ENCODE assay signal across 10 cellular contexts in genomic region chr1:37922767-37923550, GRCh38. TPM values are rescaled to one million over a fixed set of nuclear protein-coding genes. Genes with fewer than 3 reads are reported as not detected.
DNase-seq lines count a peak whose midpoint lies in the region; ATAC-seq, FAIRE-seq and TF ChIP-seq lines count a peak whose summit lies in the region.
"Had no signal": no experiment of that assay in that cellular context is flagged by ENCODE, and none has a peak within 500 bp of the region (broad histone marks: within the 10 kb centered on the region; RNA-seq: fewer than 3 reads in every experiment).

No MANE protein-coding gene starts in this region.

- intact Hi-C loops in activated T-helper 2 cell treated with anti-CD3 and anti-CD28 coated beads, Interferon-gamma antibody, Interleukin-2, Interleukin-4, amounts not matched to agents 10 μg/mL and 5 μg/mL and 100 μg/mL, durations not matched to agents 14 hours and 24 hours and 36 hours (cut with micrococcal nuclease) = no loop called here

- no peak overlapping the region for H2BK5ac ChIP-seq in mesenchymal stem cell (ENCODE audit: low read depth, low read length, poor library complexity, severe bottlenecking)

- H3K4me1 ChIP-seq in CD4-positive, CD25-positive, alpha-beta regulatory T cell (ENCODE audit: control insufficient read depth, insufficient read depth, low read length, poor library complexity, severe bottlenecking) = peaks cover 22% of the 10 kb centered on the region
- peaks cover 4% of the 10 kb centered on the region for H3K4me1 ChIP-seq in mesenchymal stem cell (ENCODE audit: control insufficient read depth, insufficient read depth, low read depth, low read length)

- peak; percentile 60 to 65 for ATAC-seq in CD4-positive, CD25-positive, alpha-beta regulatory T cell (ENCODE audit: low read depth in 2 of 2)
- no peak for ATAC-seq in GM21717 (IDR thresholded peaks at IDR 0.05; ENCODE audit: unreplicated experiment)

- H3K4me2 ChIP-seq in mesenchymal stem cell (ENCODE audit: low read length, poor library complexity, severe bottlenecking) = no peak overlapping the region

- no peak overlapping the region for H3K14ac ChIP-seq in mesenchymal stem cell (ENCODE audit: low read length in 2 of 2)

- DNase-seq in CD4-positive, CD25-positive, alpha-beta regulatory T cell = no peak
- DNase-seq in GM19239 (ENCODE audit: insufficient read length, low spot score) (no peak), HL-60 (ENCODE audit: low read depth in 1 of 2, low spot score in 1 of 2) (peak; percentile 93 to 95), endothelial cell (ENCODE audit: low spot score) (no peak), mesenchymal stem cell (no peak)
- no peak for DNase-seq in activated T-helper 2 cell treated with anti-CD3 and anti-CD28 coated beads, Interferon-gamma antibody, Interleukin-2, Interleukin-4, amounts not matched to agents 10 μg/mL and 5 μg/mL and 100 μg/mL, durations not matched to agents 14 hours and 24 hours and 36 hours (ENCODE audit: low spot score)
- no peak for DNase-seq in stimulated activated CD4-positive, alpha-beta T cell treated with anti-CD3 and anti-CD28 coated beads, Interleukin-4, amount 100 ng/mL, for 4 hours
- DNase-seq: retina had no signal

- FAIRE-seq in GM19239 (lab: Jason Lieb, UNC) = peak; percentile 97
- FAIRE-seq: frontal cortex had no signal

- no peak overlapping the region for H3K9ac ChIP-seq in mesenchymal stem cell (ENCODE audit: low read length)

- no peaks in the 10 kb centered on the region for H3K36me3 ChIP-seq in CD4-positive, CD25-positive, alpha-beta regulatory T cell (ENCODE audit: control insufficient read depth, insufficient read depth, low read length)
- peaks cover 11 to 45% of the 10 kb centered on the region in 2 experiments for H3K36me3 ChIP-seq in mesenchymal stem cell (ENCODE audit: control insufficient read depth in 1 of 2, insufficient read depth in 2 of 2, low read depth in 1 of 2, low read length in 2 of 2)

- no peak overlapping the region for H2BK120ac ChIP-seq in mesenchymal stem cell (ENCODE audit: low read depth, low read length)

- no peaks in the 10 kb centered on the region for H3K9me3 ChIP-seq in CD4-positive, CD25-positive, alpha-beta regulatory T cell (ENCODE audit: control insufficient read depth in 2 of 2, low read length in 2 of 2)
- H3K9me3 ChIP-seq in mesenchymal stem cell (ENCODE audit: control insufficient read depth, low read length) = no peaks in the 10 kb centered on the region

- H3K4me3 Mint-ChIP-seq in CD4-positive, CD25-positive, alpha-beta regulatory T cell = no peak overlapping the region
- no peak overlapping the region for H3K4me3 Mint-ChIP-seq in activated T-helper 2 cell treated with anti-CD3 and anti-CD28 coated beads, Interferon-gamma antibody, Interleukin-2, Interleukin-4, amounts not matched to agents 10 μg/mL and 5 μg/mL and 100 μg/mL, durations not matched to agents 14 hours and 24 hours and 36 hours (ENCODE audit: low read depth)
- H3K4me3 Mint-ChIP-seq in endothelial cell (ENCODE audit: unreplicated experiment) = no peak overlapping the region

- H3K27ac Mint-ChIP-seq in CD4-positive, CD25-positive, alpha-beta regulatory T cell = peak overlapping the region; percentile 5 to 88 (median 76)
- H3K27ac Mint-ChIP-seq in activated T-helper 2 cell treated with anti-CD3 and anti-CD28 coated beads, Interferon-gamma antibody, Interleukin-2, Interleukin-4, amounts not matched to agents 10 μg/mL and 5 μg/mL and 100 μg/mL, durations not matched to agents 14 hours and 24 hours and 36 hours = peak overlapping the region; percentile 75
- H3K27ac Mint-ChIP-seq in endothelial cell (ENCODE audit: unreplicated experiment) = no peak overlapping the region

- H2BK12ac ChIP-seq in mesenchymal stem cell (ENCODE audit: low read length in 2 of 2) = no peak overlapping the region

- H2AK5ac ChIP-seq in mesenchymal stem cell (ENCODE audit: low read length, severe bottlenecking) = no peak overlapping the region

- no peak overlapping the region for H2BK15ac ChIP-seq in mesenchymal stem cell (ENCODE audit: low read depth, poor library complexity, severe bottlenecking)

- no peaks in the 10 kb centered on the region for H3K9me3 Mint-ChIP-seq in CD4-positive, CD25-positive, alpha-beta regulatory T cell
- no peaks in the 10 kb centered on the region for H3K9me3 Mint-ChIP-seq in activated T-helper 2 cell treated with anti-CD3 and anti-CD28 coated beads, Interferon-gamma antibody, Interleukin-2, Interleukin-4, amounts not matched to agents 10 μg/mL and 5 μg/mL and 100 μg/mL, durations not matched to agents 14 hours and 24 hours and 36 hours
- H3K9me3 Mint-ChIP-seq in endothelial cell (ENCODE audit: unreplicated experiment) = no peaks in the 10 kb centered on the region

- H3K27me3 Mint-ChIP-seq in CD4-positive, CD25-positive, alpha-beta regulatory T cell = no peaks in the 10 kb centered on the region
- H3K27me3 Mint-ChIP-seq in activated T-helper 2 cell treated with anti-CD3 and anti-CD28 coated beads, Interferon-gamma antibody, Interleukin-2, Interleukin-4, amounts not matched to agents 10 μg/mL and 5 μg/mL and 100 μg/mL, durations not matched to agents 14 hours and 24 hours and 36 hours (ENCODE audit: low read depth) = no peaks in the 10 kb centered on the region
- H3K27me3 Mint-ChIP-seq in endothelial cell (ENCODE audit: unreplicated experiment) = no peaks in the 10 kb centered on the region

- WGBS in mesenchymal stem cell = 94% methylated on average over 4 of the region's 4 CpGs

- no peak overlapping the region for H4K91ac ChIP-seq in mesenchymal stem cell (ENCODE audit: low read length)

- H3K4me3 ChIP-seq in CD4-positive, CD25-positive, alpha-beta regulatory T cell (ENCODE audit: low read depth, low read length) = no peak overlapping the region
- H3K4me3 ChIP-seq in HL-60 (replicated peaks; ENCODE audit: insufficient read depth, low read length) (no peak overlapping the region), mesenchymal stem cell (ENCODE audit: insufficient read depth in 1 of 2, low read depth in 1 of 2, low read length in 2 of 2) (no peak overlapping the region)

- no peak overlapping the region for H4K8ac ChIP-seq in mesenchymal stem cell (ENCODE audit: low read length)

- H3K27me3 ChIP-seq in CD4-positive, CD25-positive, alpha-beta regulatory T cell (ENCODE audit: control insufficient read depth, insufficient read depth, low read length) = no peaks in the 10 kb centered on the region
- H3K27me3 ChIP-seq in HL-60 (ENCODE audit: insufficient read depth, poor library complexity, severe bottlenecking) (no peaks in the 10 kb centered on the region), mesenchymal stem cell (ENCODE audit: control insufficient read depth in 1 of 2, insufficient read depth in 1 of 2, low read length in 2 of 2) (no peaks in the 10 kb centered on the region)

- peaks cover 9 to 58% (median 41%) of the 10 kb centered on the region in 4 donors for H3K4me1 Mint-ChIP-seq in CD4-positive, CD25-positive, alpha-beta regulatory T cell
- peaks cover 22% of the 10 kb centered on the region for H3K4me1 Mint-ChIP-seq in activated T-helper 2 cell treated with anti-CD3 and anti-CD28 coated beads, Interferon-gamma antibody, Interleukin-2, Interleukin-4, amounts not matched to agents 10 μg/mL and 5 μg/mL and 100 μg/mL, durations not matched to agents 14 hours and 24 hours and 36 hours (ENCODE audit: low read depth)
- H3K4me1 Mint-ChIP-seq in endothelial cell (ENCODE audit: unreplicated experiment) = peaks cover 18% of the 10 kb centered on the region

- peaks cover 37% of the 10 kb centered on the region for H3K79me1 ChIP-seq in mesenchymal stem cell (replicated peaks; ENCODE audit: low read length, poor library complexity, severe bottlenecking)

- H2AFZ ChIP-seq in mesenchymal stem cell (ENCODE audit: low read depth, low read length) = no peak overlapping the region

- no peak overlapping the region for H3K23ac ChIP-seq in mesenchymal stem cell (ENCODE audit: low read length in 2 of 2)

- H3K18ac ChIP-seq in mesenchymal stem cell (ENCODE audit: low read depth in 1 of 2, low read length in 2 of 2) = no peak overlapping the region

- H3K36me3 Mint-ChIP-seq in CD4-positive, CD25-positive, alpha-beta regulatory T cell = peaks cover 7% of the 10 kb centered on the region
- peaks cover 4% of the 10 kb centered on the region for H3K36me3 Mint-ChIP-seq in activated T-helper 2 cell treated with anti-CD3 and anti-CD28 coated beads, Interferon-gamma antibody, Interleukin-2, Interleukin-4, amounts not matched to agents 10 μg/mL and 5 μg/mL and 100 μg/mL, durations not matched to agents 14 hours and 24 hours and 36 hours (ENCODE audit: low read depth)
- peaks cover 8% of the 10 kb centered on the region for H3K36me3 Mint-ChIP-seq in endothelial cell (ENCODE audit: low read depth, unreplicated experiment)

- no peak for TF ChIP-seq CTCF in HL-60 (IDR thresholded peaks at IDR 0.05; ENCODE audit: insufficient read depth, low read length)
- TF ChIP-seq CTCF in endothelial cell (IDR thresholded peaks at IDR 0.05; ENCODE audit: unreplicated experiment) = no peak

- H3K4ac ChIP-seq in mesenchymal stem cell (ENCODE audit: low read depth in 1 of 2, low read length in 2 of 2) = no peak overlapping the region

- H3K27ac ChIP-seq in CD4-positive, CD25-positive, alpha-beta regulatory T cell (ENCODE audit: insufficient read depth, low read length, poor library complexity, severe bottlenecking) = no peak overlapping the region
- H3K27ac ChIP-seq in HL-60 (replicated peaks) (peak overlapping the region; percentile 80), mesenchymal stem cell (ENCODE audit: low read length, poor library complexity, severe bottlenecking) (no peak overlapping the region)

RNA-seq across cellular contexts. Expression of gene INPP5B, which starts 23.9 kb away (rescaled TPM):
- total RNA-seq in CD4-positive, CD25-positive, alpha-beta regulatory T cell = 23.8 TPM
- polyA plus RNA-seq in CD4-positive, CD25-positive, alpha-beta regulatory T cell = 10 to 100 TPM; 15.4 to 21.1 (median 18.5) TPM
- total RNA-seq in activated T-helper 2 cell treated with anti-CD3 and anti-CD28 coated beads, Interferon-gamma antibody, Interleukin-2, Interleukin-4, amounts not matched to agents 10 μg/mL and 5 μg/mL and 100 μg/mL, durations not matched to agents 14 hours and 24 hours and 36 hours = 23.1 and 24.2 TPM in 2 replicates
- total RNA-seq in endothelial cell (ENCODE audit: unreplicated experiment) = 18.4 TPM
- 9.4 TPM for polyA plus RNA-seq in mesenchymal stem cell (2013, experiment 1 of 2)
- 9.0 TPM for polyA plus RNA-seq in mesenchymal stem cell (2013, experiment 2 of 2)

Comparison
In these comparisons a context has a peak if more than half of its experiments do, and no peak if none do; other contexts are left out.
1. DNase-seq: peak in HL-60 (2 of 2); none in CD4-positive, CD25-positive, alpha-beta regulatory T cell (0 of 3), GM19239 (single experiment), activated T-helper 2 cell treated with anti-CD3 and anti-CD28 coated beads, Interferon-gamma antibody, Interleukin-2, Interleukin-4, amounts not matched to agents 10 μg/mL and 5 μg/mL and 100 μg/mL, durations not matched to agents 14 hours and 24 hours and 36 hours (single experiment), stimulated activated CD4-positive, alpha-beta T cell treated with anti-CD3 and anti-CD28 coated beads, Interleukin-4, amount 100 ng/mL, for 4 hours (0 of 2), endothelial cell (single experiment) and mesenchymal stem cell (single experiment).